In the genomic region with DNA sequence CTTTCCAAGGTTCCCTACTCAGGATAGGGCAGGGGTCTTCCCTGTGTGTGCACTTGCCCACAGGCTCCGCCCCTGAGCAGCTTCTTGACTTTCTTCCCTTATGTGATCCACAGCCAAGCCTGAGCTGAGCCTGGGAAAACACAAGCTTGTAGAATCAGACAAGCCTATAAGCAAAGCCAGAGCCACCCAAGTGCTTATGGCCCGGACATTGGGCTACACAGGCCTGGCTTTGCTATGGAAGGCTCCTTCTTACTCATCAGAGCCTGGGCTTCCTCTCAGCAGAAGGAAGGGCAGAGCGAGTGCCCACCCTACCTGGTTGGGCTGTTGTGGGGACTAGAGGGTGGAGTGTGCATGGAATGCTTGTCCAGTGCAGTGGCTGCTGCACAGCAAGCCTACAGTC, we compare ENCODE assay signal across 13 cellular contexts. TPM values are rescaled to one million over a fixed set of nuclear protein-coding genes. Genes with fewer than 3 reads are reported as not detected.
A peak's percentile ranks its signal among the peaks of the same experiment; 100 is the strongest.
DNase-seq lines count a peak whose midpoint lies in the region; ATAC-seq and TF ChIP-seq lines count a peak whose summit lies in the region.
"Had no signal": no experiment of that assay in that cellular context is flagged by ENCODE, and none has a peak within 500 bp of the region (broad histone marks: within the 10 kb centered on the region; RNA-seq: fewer than 3 reads in every experiment).

No MANE protein-coding gene starts in this region.

- H2BK15ac ChIP-seq in mesendoderm (replicated peaks; ENCODE audit: low read depth) = no peak overlapping the region

- H3K27ac Mint-ChIP-seq in activated CD8-positive, alpha-beta memory T cell treated with anti-CD3 and anti-CD28 coated beads, Interleukin-2, amount 10 ng/mL, durations not matched to agents 7 days and 5 days = no peak overlapping the region
- H3K27ac Mint-ChIP-seq in chondrocyte (ENCODE audit: unreplicated experiment) (no peak overlapping the region), osteocyte (ENCODE audit: unreplicated experiment) (no peak overlapping the region)

- no peak overlapping the region for H2BK120ac ChIP-seq in mesendoderm (ENCODE audit: low read depth, low read length)

- CTCF ChIA-PET in activated CD8-positive, alpha-beta memory T cell treated with anti-CD3 and anti-CD28 coated beads, Interleukin-2, amount 10 ng/mL, durations not matched to agents 7 days and 5 days (lab: Charles Lee) = interaction anchor here (0.8 to 3.9 kb wide), 3 partner anchors 9 to 197 kb away, joined by 3 to 19 read pairs (median 3); no protein-coding TSS in a partner anchor
- CTCF ChIA-PET in HEK293 (lab: Yijun Ruan, JAX) = interaction anchor here (1.2 kb wide), 1 partner anchor 197 kb away, joined by 4 read pairs; no protein-coding TSS in a partner anchor

- H3K9ac ChIP-seq in mesendoderm (ENCODE audit: low read length) = no peak overlapping the region

- H3K4me2 ChIP-seq in mesendoderm (ENCODE audit: low read length) = no peak overlapping the region

- no peaks in the 10 kb centered on the region for H3K9me3 ChIP-seq in HEK293 (ENCODE audit: control insufficient read depth, insufficient read depth, low read depth, low read length)
- H3K9me3 ChIP-seq: body of pancreas, neutrophil had no signal

- H3K9me3 Mint-ChIP-seq in activated CD8-positive, alpha-beta memory T cell treated with anti-CD3 and anti-CD28 coated beads, Interleukin-2, amount 10 ng/mL, durations not matched to agents 7 days and 5 days (ENCODE audit: low read depth) = no peaks in the 10 kb centered on the region
- no peaks in the 10 kb centered on the region for H3K9me3 Mint-ChIP-seq in chondrocyte (ENCODE audit: low read depth)
- no peaks in the 10 kb centered on the region for H3K9me3 Mint-ChIP-seq in osteocyte (ENCODE audit: unreplicated experiment)

- no peaks in the 10 kb centered on the region for H3K27me3 ChIP-seq in mesendoderm (ENCODE audit: insufficient read depth, low read length, poor library complexity)
- H3K27me3 ChIP-seq: body of pancreas, neutrophil had no signal

- H3K4me3 ChIP-seq in HEK293 (ENCODE audit: low read depth, low read length) (no peak overlapping the region), mesendoderm (ENCODE audit: low read length) (no peak overlapping the region)
- H3K4me3 ChIP-seq: body of pancreas had no signal

- TF ChIP-seq CTCF in HEK293 (tag by site-specific recombination; IDR thresholded peaks at IDR 0.05) = no peak
- no peak for TF ChIP-seq CTCF in chondrocyte (IDR thresholded peaks at IDR 0.05)
- no peak for TF ChIP-seq CTCF in osteocyte (IDR thresholded peaks at IDR 0.05)

- no peak overlapping the region for H3K23ac ChIP-seq in mesendoderm (ENCODE audit: low read length)

- H3K27me3 Mint-ChIP-seq in activated CD8-positive, alpha-beta memory T cell treated with anti-CD3 and anti-CD28 coated beads, Interleukin-2, amount 10 ng/mL, durations not matched to agents 7 days and 5 days = no peaks in the 10 kb centered on the region
- H3K27me3 Mint-ChIP-seq in chondrocyte (ENCODE audit: low read depth) (no peaks in the 10 kb centered on the region), osteocyte (ENCODE audit: unreplicated experiment) (no peaks in the 10 kb centered on the region)

- H4K8ac ChIP-seq in mesendoderm (ENCODE audit: low read depth, low read length) = no peak overlapping the region

- H3K36me3 ChIP-seq in HEK293 (ENCODE audit: control insufficient read depth in 2 of 2, insufficient read depth in 1 of 2, low read length in 2 of 2) = peaks cover 0 to 8% of the 10 kb centered on the region in 2 experiments; a peak in 1 of 3 replicates
- H3K36me3 ChIP-seq in mesendoderm (ENCODE audit: control insufficient read depth, insufficient read depth, low read length) = no peaks in the 10 kb centered on the region

- POLR2A ChIA-PET in HEK293 (lab: Yijun Ruan, JAX) = no interaction called here

- no peak for ATAC-seq in activated CD8-positive, alpha-beta memory T cell treated with anti-CD3 and anti-CD28 coated beads, Interleukin-2, amount 10 ng/mL, durations not matched to agents 7 days and 5 days
- no peak for ATAC-seq in HG02981 (IDR thresholded peaks at IDR 0.05; ENCODE audit: unreplicated experiment)
- ATAC-seq: body of pancreas, left lobe of liver had no signal

- H3K4ac ChIP-seq in mesendoderm (ENCODE audit: low read depth, low read length) = no peak overlapping the region

- peaks cover 6% of the 10 kb centered on the region for H3K79me2 ChIP-seq in mesendoderm (ENCODE audit: control insufficient read depth, insufficient read depth, low read length)

- peaks cover 35% of the 10 kb centered on the region for H3K4me1 Mint-ChIP-seq in activated CD8-positive, alpha-beta memory T cell treated with anti-CD3 and anti-CD28 coated beads, Interleukin-2, amount 10 ng/mL, durations not matched to agents 7 days and 5 days
- H3K4me1 Mint-ChIP-seq in chondrocyte (ENCODE audit: low read depth) = peaks cover 18% of the 10 kb centered on the region
- H3K4me1 Mint-ChIP-seq in osteocyte (ENCODE audit: unreplicated experiment) = peaks cover 18% of the 10 kb centered on the region

- H3K18ac ChIP-seq in mesendoderm (ENCODE audit: low read length) = no peak overlapping the region

- H4K5ac ChIP-seq in mesendoderm (ENCODE audit: low read length) = no peak overlapping the region

- H2BK5ac ChIP-seq in mesendoderm (ENCODE audit: low read length) = no peak overlapping the region

- H3K79me1 ChIP-seq in mesendoderm (ENCODE audit: low read length) = peaks cover 7% of the 10 kb centered on the region

- H3K4me1 ChIP-seq in HEK293 (ENCODE audit: control insufficient read depth, insufficient read depth, low read length) = no peaks in the 10 kb centered on the region
- peaks cover 5% of the 10 kb centered on the region for H3K4me1 ChIP-seq in mesendoderm (ENCODE audit: control insufficient read depth, low read depth, low read length)

- peak overlapping the region; percentile 15 for H3K4me3 Mint-ChIP-seq in activated CD8-positive, alpha-beta memory T cell treated with anti-CD3 and anti-CD28 coated beads, Interleukin-2, amount 10 ng/mL, durations not matched to agents 7 days and 5 days
- H3K4me3 Mint-ChIP-seq in chondrocyte (ENCODE audit: unreplicated experiment) (peak overlapping the region; percentile 28), osteocyte (ENCODE audit: unreplicated experiment) (peak overlapping the region; percentile 60)

- no peak overlapping the region for H2AK5ac ChIP-seq in mesendoderm (ENCODE audit: low read length)

- no CpG with 5 or more reads among the region's 3 CpGs for WGBS in mesendoderm (ENCODE audit: extremely low coverage, insufficient coverage, low lambda C conversion rate)

- no peaks in the 10 kb centered on the region for H3K36me3 Mint-ChIP-seq in activated CD8-positive, alpha-beta memory T cell treated with anti-CD3 and anti-CD28 coated beads, Interleukin-2, amount 10 ng/mL, durations not matched to agents 7 days and 5 days
- H3K36me3 Mint-ChIP-seq in chondrocyte (ENCODE audit: low read depth) (no peaks in the 10 kb centered on the region), osteocyte (ENCODE audit: unreplicated experiment) (no peaks in the 10 kb centered on the region)

- H3K27ac ChIP-seq in HEK293 (ENCODE audit: extremely low read depth, low read depth, low read length) = no peak overlapping the region
- H3K27ac ChIP-seq in mesendoderm (ENCODE audit: low read depth, low read length) = no peak overlapping the region
- H3K27ac ChIP-seq: neutrophil had no signal

- no peak for DNase-seq in activated CD8-positive, alpha-beta memory T cell treated with anti-CD3 and anti-CD28 coated beads, Interleukin-2, amount 10 ng/mL, durations not matched to agents 7 days and 5 days
- DNase-seq in activated CD8-positive, alpha-beta memory T cell treated with anti-CD3 and anti-CD28 coated beads, Interleukin-2, amount 50 U/mL, for 4 hours = no peak
- DNase-seq in chondrocyte (ENCODE audit: low spot score) (no peak), osteocyte (ENCODE audit: extremely low spot score, unreplicated experiment) (no peak), NCI-H345 (lab: John Stamatoyannopoulos, UW) (no peak), mesendoderm (no peak)
- DNase-seq: body of pancreas, NCI-H1105, OCI-M1 had no signal

- no peak overlapping the region for H3K56ac ChIP-seq in mesendoderm (ENCODE audit: low read length)

TF ChIP-seq in HEK293, 187 proteins besides CTCF, POLR2A, EP300 and RAD21 (continues in another document):
- TF ChIP-seq, protein P1, sequence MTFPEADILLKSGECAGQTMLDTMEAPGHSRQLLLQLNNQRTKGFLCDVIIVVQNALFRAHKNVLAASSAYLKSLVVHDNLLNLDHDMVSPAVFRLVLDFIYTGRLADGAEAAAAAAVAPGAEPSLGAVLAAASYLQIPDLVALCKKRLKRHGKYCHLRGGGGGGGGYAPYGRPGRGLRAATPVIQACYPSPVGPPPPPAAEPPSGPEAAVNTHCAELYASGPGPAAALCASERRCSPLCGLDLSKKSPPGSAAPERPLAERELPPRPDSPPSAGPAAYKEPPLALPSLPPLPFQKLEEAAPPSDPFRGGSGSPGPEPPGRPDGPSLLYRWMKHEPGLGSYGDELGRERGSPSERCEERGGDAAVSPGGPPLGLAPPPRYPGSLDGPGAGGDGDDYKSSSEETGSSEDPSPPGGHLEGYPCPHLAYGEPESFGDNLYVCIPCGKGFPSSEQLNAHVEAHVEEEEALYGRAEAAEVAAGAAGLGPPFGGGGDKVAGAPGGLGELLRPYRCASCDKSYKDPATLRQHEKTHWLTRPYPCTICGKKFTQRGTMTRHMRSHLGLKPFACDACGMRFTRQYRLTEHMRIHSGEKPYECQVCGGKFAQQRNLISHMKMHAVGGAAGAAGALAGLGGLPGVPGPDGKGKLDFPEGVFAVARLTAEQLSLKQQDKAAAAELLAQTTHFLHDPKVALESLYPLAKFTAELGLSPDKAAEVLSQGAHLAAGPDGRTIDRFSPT (tag by site-specific recombination; IDR thresholded peaks at IDR 0.05) = no peak

RNA-seq across cellular contexts. Expression of a gene that starts 1.3 kb away (rescaled TPM):
- 10 to 100 TPM; 51.3 to 53.5 TPM for total RNA-seq in activated CD8-positive, alpha-beta memory T cell treated with anti-CD3 and anti-CD28 coated beads, Interleukin-2, amount 10 ng/mL, durations not matched to agents 7 days and 5 days
- total RNA-seq in chondrocyte (23.3 to 30.7 TPM (median 29.0 TPM) in 3 replicates), osteocyte (32.7 and 34.0 TPM in 2 replicates)
- 23.2 TPM for polyA plus RNA-seq in mesendoderm (2013, experiment 1 of 2)
- polyA plus RNA-seq in mesendoderm (2013, experiment 2 of 2) = 25.0 TPM

RNA-seq across cellular contexts. Expression of a gene that starts 35.5 kb away (rescaled TPM):
- 100 to 1,000 TPM in 1 of 2 experiments, 10 to 100 TPM in 1; 88.0 to 105 TPM for total RNA-seq in activated CD8-positive, alpha-beta memory T cell treated with anti-CD3 and anti-CD28 coated beads, Interleukin-2, amount 10 ng/mL, durations not matched to agents 7 days and 5 days
- 50.1 to 63.1 TPM (median 59.8 TPM) in 3 replicates for total RNA-seq in chondrocyte
- 105 and 110 TPM in 2 replicates for total RNA-seq in osteocyte
- 19.3 TPM for polyA plus RNA-seq in mesendoderm (2013, experiment 1 of 2)
- polyA plus RNA-seq in mesendoderm (2013, experiment 2 of 2) = 19.0 TPM
